Comparison of ENCODE assay signal across 27 cellular contexts in the genomic region with DNA sequence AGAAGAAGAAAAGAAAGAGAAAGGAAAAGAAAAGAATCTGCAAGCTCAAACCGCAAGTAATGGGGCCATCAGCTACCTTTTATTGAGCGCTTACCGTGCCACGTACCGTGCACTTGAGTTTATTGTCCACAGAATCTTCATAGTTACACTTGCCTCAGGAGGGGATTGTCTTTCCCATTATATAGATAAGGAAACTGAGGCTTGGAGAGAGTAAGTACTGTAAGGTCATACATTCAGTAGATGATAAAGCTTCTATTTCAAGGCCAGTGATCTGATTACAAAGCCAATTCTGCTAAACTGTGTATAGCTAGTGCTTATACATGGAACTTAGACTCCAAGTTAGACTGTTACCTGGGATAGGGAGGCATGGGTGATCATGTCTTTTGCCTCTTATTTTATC.
"Had no signal": no experiment of that assay in that cellular context is flagged by ENCODE, and none has a peak within 500 bp of the region (broad histone marks: within the 10 kb centered on the region; RNA-seq: fewer than 3 reads in every experiment).

No MANE protein-coding gene starts in this region.

- H3K4me3 Mint-ChIP-seq: natural killer cell treated with Interleukin-12 subunit alpha and Interleukin-12 subunit beta and Interleukin-15 and Interleukin-18, amount 100 ng/mL, for 72 hours; nephron progenitor cell; neural crest cell; stimulated activated effector memory CD8-positive, alpha-beta T cell treated with anti-CD3 and anti-CD28 coated beads, Interleukin-12 subunit alpha, Interleukin-12 subunit beta, amount 100 ng/mL, for 72 hours; stimulated activated naive B cell treated with anti-CD40 and anti-IgM and Interleukin-4, amounts not matched to agents 10 μg/mL and 1 μg/mL and 100 μg/mL, for 72 hours; stimulated activated naive CD8-positive, alpha-beta T cell treated with anti-CD3 and anti-CD28 coated beads, Interleukin-15, Interleukin-2, amounts not matched to agents 100 ng/mL and 50 ng/mL, for 24 hours had no signal

- H3K4me1 Mint-ChIP-seq: stimulated activated naive B cell treated with anti-CD40 and anti-IgM and Interleukin-4, amounts not matched to agents 10 μg/mL and 1 μg/mL and 100 μg/mL, for 72 hours had no signal

- H3K9me3 ChIP-seq: neutrophil, pancreas, psoas muscle, right lobe of liver, sigmoid colon, stomach, thoracic aorta, thyroid gland, tibial nerve, upper lobe of left lung, vagina had no signal

- H3K9me3 Mint-ChIP-seq: natural killer cell treated with Interleukin-12 subunit alpha and Interleukin-12 subunit beta and Interleukin-15 and Interleukin-18, amount 100 ng/mL, for 72 hours; stimulated activated effector memory CD8-positive, alpha-beta T cell treated with anti-CD3 and anti-CD28 coated beads, Interleukin-12 subunit alpha, Interleukin-12 subunit beta, amount 100 ng/mL, for 72 hours; stimulated activated naive B cell treated with anti-CD40 and anti-IgM and Interleukin-4, amounts not matched to agents 10 μg/mL and 1 μg/mL and 100 μg/mL, for 72 hours; stimulated activated naive CD8-positive, alpha-beta T cell treated with anti-CD3 and anti-CD28 coated beads, Interleukin-15, Interleukin-2, amounts not matched to agents 100 ng/mL and 50 ng/mL, for 24 hours had no signal

- H3K4me3 ChIP-seq: pancreas, psoas muscle, right lobe of liver, sigmoid colon, stomach, thoracic aorta, thyroid gland, tibial nerve, upper lobe of left lung, vagina had no signal

- H3K27me3 ChIP-seq: pancreas, right lobe of liver, sigmoid colon, thyroid gland, tibial nerve, upper lobe of left lung, vagina had no signal

- FAIRE-seq: pancreas, small intestine, urothelium cell line had no signal

- DNase-seq: nephron progenitor cell; nucleus accumbens; pancreas; psoas muscle; right cardiac atrium; right lobe of liver; sigmoid colon; small intestine; stimulated activated CD4-positive, alpha-beta T cell treated with anti-CD3 and anti-CD28 coated beads, Interleukin-15, amount 100 ng/mL, for 24 hours; stimulated activated CD4-positive, alpha-beta T cell treated with anti-CD3 and anti-CD28 coated beads, Interleukin-2, amount 100 ng/mL, for 24 hours; stimulated activated CD4-positive, alpha-beta T cell treated with anti-CD3 and anti-CD28 coated beads, Interleukin-2, amount 100 ng/mL, for 48 hours; stimulated activated CD4-positive, alpha-beta T cell treated with anti-CD3 and anti-CD28 coated beads, Interleukin-4, amount 100 ng/mL, for 24 hours; stimulated activated naive B cell treated with anti-CD40 and anti-IgM and Interleukin-4, amounts not matched to agents 10 μg/mL and 1 μg/mL and 100 μg/mL, for 72 hours; stimulated activated naive CD4-positive, alpha-beta T cell treated with Interleukin-2 at 50 U/mL for 16 hours; stomach; thyroid gland; trophoblast cell; upper lobe of left lung had no signal

- ATAC-seq: natural killer cell treated with Interleukin-12 subunit alpha and Interleukin-12 subunit beta and Interleukin-15 and Interleukin-18, amount 100 ng/mL, for 72 hours; pancreas; psoas muscle; right cardiac atrium; right lobe of liver; stimulated activated effector memory CD8-positive, alpha-beta T cell treated with anti-CD3 and anti-CD28 coated beads, Interleukin-12 subunit alpha, Interleukin-12 subunit beta, amount 100 ng/mL, for 72 hours; stimulated activated naive B cell treated with anti-CD40 and anti-IgM and Interleukin-4, amounts not matched to agents 10 μg/mL and 1 μg/mL and 100 μg/mL, for 72 hours had no signal

- H3K4me1 ChIP-seq: pancreas, right lobe of liver, sigmoid colon, stomach, tibial nerve, upper lobe of left lung, vagina had no signal

- H3K36me3 Mint-ChIP-seq: natural killer cell treated with Interleukin-12 subunit alpha and Interleukin-12 subunit beta and Interleukin-15 and Interleukin-18, amount 100 ng/mL, for 72 hours; stimulated activated effector memory CD8-positive, alpha-beta T cell treated with anti-CD3 and anti-CD28 coated beads, Interleukin-12 subunit alpha, Interleukin-12 subunit beta, amount 100 ng/mL, for 72 hours; stimulated activated naive B cell treated with anti-CD40 and anti-IgM and Interleukin-4, amounts not matched to agents 10 μg/mL and 1 μg/mL and 100 μg/mL, for 72 hours had no signal

- H3K36me3 ChIP-seq: neutrophil, pancreas, right lobe of liver, sigmoid colon, stomach, thoracic aorta, thyroid gland, tibial nerve, upper lobe of left lung, vagina had no signal

- H3K27ac ChIP-seq: neutrophil, pancreas, psoas muscle, right lobe of liver, sigmoid colon, stomach, thoracic aorta, tibial nerve, upper lobe of left lung, vagina had no signal

- H3K27ac Mint-ChIP-seq: natural killer cell treated with Interleukin-12 subunit alpha and Interleukin-12 subunit beta and Interleukin-15 and Interleukin-18, amount 100 ng/mL, for 72 hours; nephron progenitor cell; stimulated activated effector memory CD8-positive, alpha-beta T cell treated with anti-CD3 and anti-CD28 coated beads, Interleukin-12 subunit alpha, Interleukin-12 subunit beta, amount 100 ng/mL, for 72 hours; stimulated activated naive B cell treated with anti-CD40 and anti-IgM and Interleukin-4, amounts not matched to agents 10 μg/mL and 1 μg/mL and 100 μg/mL, for 72 hours; stimulated activated naive CD8-positive, alpha-beta T cell treated with anti-CD3 and anti-CD28 coated beads, Interleukin-15, Interleukin-2, amounts not matched to agents 100 ng/mL and 50 ng/mL, for 24 hours had no signal
